Comparison of ENCODE assay signal across 1 cellular context in the genomic region with DNA sequence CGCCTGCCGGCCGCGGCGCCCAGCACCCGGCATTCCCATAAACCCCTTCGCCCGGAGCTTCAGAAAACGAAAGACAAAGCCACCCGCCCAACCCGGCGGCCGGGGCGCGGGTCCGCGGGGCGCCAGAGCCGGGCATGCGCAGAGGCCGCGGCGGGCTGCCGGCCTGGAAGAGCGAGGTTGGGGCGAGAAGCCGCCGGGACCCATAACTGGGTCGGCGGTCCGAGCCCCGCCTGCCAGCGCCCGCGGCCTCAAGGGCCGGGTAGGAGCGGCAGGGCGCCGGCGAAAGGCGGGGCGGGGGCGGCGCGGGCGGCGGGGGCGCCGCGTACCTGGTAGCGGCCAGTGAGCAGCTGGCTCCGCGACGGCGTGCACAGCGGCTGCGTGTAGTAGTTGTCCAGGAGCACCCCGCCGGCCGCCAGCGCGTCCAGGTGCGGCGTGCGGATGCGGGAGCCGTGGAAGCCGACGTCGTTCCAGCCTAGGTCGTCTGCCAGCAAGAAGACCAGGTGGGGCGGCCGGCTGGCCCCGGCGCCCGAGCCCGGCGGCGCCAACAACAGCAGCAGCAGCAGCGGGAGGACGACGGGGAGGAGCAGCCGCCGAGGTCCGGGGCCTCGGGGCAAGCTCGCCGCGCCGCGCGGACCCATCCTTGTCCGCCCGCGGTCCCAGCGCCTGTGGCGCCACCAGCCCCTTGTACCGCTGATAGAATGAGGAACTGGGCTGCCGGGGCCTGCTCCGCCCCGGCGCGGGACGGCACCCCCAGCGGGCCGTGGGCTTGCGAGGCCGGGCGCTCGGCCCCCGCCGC.
TF ChIP-seq lines count a peak whose summit lies in the region.

A gene (minus strand): TSS at position 700 of the 796 bp plus-strand sequence. CDS start 62 bp downstream, at position 638.

TF ChIP-seq in GM23338, 12 proteins besides CTCF, POLR2A, EP300 and RAD21 (continued from another document):
- TF ChIP-seq, protein P1, sequence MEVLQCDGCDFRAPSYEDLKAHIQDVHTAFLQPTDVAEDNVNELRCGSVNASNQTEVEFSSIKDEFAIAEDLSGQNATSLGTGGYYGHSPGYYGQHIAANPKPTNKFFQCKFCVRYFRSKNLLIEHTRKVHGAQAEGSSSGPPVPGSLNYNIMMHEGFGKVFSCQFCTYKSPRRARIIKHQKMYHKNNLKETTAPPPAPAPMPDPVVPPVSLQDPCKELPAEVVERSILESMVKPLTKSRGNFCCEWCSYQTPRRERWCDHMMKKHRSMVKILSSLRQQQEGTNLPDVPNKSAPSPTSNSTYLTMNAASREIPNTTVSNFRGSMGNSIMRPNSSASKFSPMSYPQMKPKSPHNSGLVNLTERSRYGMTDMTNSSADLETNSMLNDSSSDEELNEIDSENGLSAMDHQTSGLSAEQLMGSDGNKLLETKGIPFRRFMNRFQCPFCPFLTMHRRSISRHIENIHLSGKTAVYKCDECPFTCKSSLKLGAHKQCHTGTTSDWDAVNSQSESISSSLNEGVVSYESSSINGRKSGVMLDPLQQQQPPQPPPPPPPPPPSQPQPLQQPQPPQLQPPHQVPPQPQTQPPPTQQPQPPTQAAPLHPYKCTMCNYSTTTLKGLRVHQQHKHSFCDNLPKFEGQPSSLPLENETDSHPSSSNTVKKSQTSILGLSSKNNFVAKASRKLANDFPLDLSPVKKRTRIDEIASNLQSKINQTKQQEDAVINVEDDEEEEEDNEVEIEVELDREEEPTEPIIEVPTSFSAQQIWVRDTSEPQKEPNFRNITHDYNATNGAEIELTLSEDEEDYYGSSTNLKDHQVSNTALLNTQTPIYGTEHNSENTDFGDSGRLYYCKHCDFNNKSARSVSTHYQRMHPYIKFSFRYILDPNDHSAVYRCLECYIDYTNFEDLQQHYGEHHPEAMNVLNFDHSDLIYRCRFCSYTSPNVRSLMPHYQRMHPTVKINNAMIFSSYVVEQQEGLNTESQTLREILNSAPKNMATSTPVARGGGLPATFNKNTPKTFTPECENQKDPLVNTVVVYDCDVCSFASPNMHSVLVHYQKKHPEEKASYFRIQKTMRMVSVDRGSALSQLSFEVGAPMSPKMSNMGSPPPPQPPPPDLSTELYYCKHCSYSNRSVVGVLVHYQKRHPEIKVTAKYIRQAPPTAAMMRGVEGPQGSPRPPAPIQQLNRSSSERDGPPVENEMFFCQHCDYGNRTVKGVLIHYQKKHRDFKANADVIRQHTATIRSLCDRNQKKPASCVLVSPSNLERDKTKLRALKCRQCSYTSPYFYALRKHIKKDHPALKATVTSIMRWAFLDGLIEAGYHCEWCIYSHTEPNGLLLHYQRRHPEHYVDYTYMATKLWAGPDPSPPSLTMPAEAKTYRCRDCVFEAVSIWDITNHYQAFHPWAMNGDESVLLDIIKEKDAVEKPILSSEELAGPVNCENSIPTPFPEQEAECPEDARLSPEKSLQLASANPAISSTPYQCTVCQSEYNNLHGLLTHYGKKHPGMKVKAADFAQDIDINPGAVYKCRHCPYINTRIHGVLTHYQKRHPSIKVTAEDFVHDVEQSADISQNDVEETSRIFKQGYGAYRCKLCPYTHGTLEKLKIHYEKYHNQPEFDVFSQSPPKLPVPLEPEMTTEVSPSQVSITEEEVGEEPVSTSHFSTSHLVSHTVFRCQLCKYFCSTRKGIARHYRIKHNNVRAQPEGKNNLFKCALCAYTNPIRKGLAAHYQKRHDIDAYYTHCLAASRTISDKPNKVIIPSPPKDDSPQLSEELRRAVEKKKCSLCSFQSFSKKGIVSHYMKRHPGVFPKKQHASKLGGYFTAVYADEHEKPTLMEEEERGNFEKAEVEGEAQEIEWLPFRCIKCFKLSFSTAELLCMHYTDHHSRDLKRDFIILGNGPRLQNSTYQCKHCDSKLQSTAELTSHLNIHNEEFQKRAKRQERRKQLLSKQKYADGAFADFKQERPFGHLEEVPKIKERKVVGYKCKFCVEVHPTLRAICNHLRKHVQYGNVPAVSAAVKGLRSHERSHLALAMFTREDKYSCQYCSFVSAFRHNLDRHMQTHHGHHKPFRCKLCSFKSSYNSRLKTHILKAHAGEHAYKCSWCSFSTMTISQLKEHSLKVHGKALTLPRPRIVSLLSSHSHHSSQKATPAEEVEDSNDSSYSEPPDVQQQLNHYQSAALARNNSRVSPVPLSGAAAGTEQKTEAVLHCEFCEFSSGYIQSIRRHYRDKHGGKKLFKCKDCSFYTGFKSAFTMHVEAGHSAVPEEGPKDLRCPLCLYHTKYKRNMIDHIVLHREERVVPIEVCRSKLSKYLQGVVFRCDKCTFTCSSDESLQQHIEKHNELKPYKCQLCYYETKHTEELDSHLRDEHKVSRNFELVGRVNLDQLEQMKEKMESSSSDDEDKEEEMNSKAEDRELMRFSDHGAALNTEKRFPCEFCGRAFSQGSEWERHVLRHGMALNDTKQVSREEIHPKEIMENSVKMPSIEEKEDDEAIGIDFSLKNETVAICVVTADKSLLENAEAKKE (CRISPR knock-in tag; IDR thresholded peaks at IDR 0.05): no peak
- no peak for TF ChIP-seq NANOG (IDR thresholded peaks at IDR 0.05; ENCODE audit: borderline replicate concordance)
